ENCODE assay signal across 8 cellular contexts in the genomic region with DNA sequence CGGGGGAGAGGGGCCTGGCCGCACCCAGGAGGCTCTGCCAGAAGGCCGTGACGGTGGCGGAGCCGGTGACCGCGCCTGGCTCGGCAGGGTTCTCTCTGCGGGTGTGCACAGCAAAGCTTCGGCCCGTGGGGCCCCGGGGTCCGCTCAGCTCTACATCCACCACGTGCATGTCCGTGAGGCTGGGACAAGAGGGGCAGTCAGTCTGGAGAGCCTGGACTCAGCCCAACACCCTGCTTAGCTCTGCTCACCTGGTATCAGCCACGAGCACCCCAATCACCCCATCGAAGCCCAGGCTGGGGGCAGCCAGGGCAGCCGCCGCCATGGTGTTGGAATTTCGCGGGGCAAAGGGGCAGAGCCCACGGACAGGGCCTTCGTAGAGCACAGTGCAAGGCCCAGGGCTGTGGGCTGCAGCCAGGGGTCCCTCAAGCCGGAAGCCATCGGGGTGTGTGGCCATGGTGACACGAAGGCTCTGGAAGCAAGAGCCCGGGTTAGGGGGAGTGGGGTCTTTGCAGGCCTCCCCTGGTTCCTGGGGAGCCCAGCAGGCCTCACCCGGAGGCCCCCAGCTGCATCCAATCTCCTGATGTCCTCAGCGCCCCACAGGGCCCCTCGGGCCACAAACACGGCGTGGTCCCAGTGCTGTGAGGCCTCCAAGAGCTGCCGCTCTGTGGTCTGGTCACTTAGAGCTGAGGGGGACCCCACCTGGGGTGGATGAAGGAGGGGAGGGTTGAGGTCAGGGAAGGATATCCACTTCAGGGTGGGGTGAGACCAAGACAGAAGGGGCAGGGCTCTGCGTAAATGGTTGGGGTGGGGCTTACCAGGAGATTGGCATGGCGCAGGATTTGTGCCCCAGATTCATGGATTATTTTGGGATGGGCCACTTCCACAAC. TPM values are rescaled to one million over a fixed set of nuclear protein-coding genes. Genes with fewer than 3 reads are reported as not detected.
DNase-seq lines count a peak whose midpoint lies in the region; ATAC-seq and TF ChIP-seq lines count a peak whose summit lies in the region.
"Had no signal": no experiment of that assay in that cellular context is flagged by ENCODE, and none has a peak within 500 bp of the region (broad histone marks: within the 10 kb centered on the region; RNA-seq: fewer than 3 reads in every experiment).

No MANE protein-coding gene starts in this region.

- peak overlapping the region; percentile 78 for H3K4me3 ChIP-seq in Jurkat, Clone E6-1 (ENCODE audit: low read length)
- no peak overlapping the region for H3K4me3 ChIP-seq in prostate gland

- 85% methylated on average over 36 of the region's 36 CpGs for WGBS in prostate gland

- peak overlapping the region; percentile 77 for H3K4me3 Mint-ChIP-seq in central memory CD8-positive, alpha-beta T cell
- H3K4me3 Mint-ChIP-seq in osteocyte (ENCODE audit: unreplicated experiment): peak overlapping the region; percentile 14

- peaks cover 14% of the 10 kb centered on the region for H3K36me3 Mint-ChIP-seq in central memory CD8-positive, alpha-beta T cell (ENCODE audit: insufficient read depth)
- H3K36me3 Mint-ChIP-seq in osteocyte (ENCODE audit: unreplicated experiment): no peaks in the 10 kb centered on the region

- no peak for ATAC-seq in central memory CD8-positive, alpha-beta T cell (replicated peaks; ENCODE audit: extremely low read depth, poor library complexity, severe bottlenecking)

- no peak overlapping the region for H3K27ac ChIP-seq in prostate gland

- TF ChIP-seq POLR2A in prostate gland (IDR thresholded peaks at IDR 0.05): no peak

- H3K9me3 ChIP-seq in prostate gland: no peaks in the 10 kb centered on the region

- no peaks in the 10 kb centered on the region for H3K27me3 Mint-ChIP-seq in central memory CD8-positive, alpha-beta T cell
- no peaks in the 10 kb centered on the region for H3K27me3 Mint-ChIP-seq in osteocyte (ENCODE audit: unreplicated experiment)

- no peaks in the 10 kb centered on the region for H3K27me3 ChIP-seq in prostate gland (replicated peaks; ENCODE audit: insufficient read depth)

- intact Hi-C loops in prostate gland (cut with DNase I): no loop called here

- no peaks in the 10 kb centered on the region for H3K36me3 ChIP-seq in prostate gland

- peaks cover 36% of the 10 kb centered on the region for H3K4me1 Mint-ChIP-seq in central memory CD8-positive, alpha-beta T cell
- H3K4me1 Mint-ChIP-seq in osteocyte (ENCODE audit: unreplicated experiment): peaks cover 21% of the 10 kb centered on the region

- no peak for DNase-seq in Jurkat, Clone E6-1 (ENCODE audit: low read depth, low spot score)
- no peak for DNase-seq in central memory CD8-positive, alpha-beta T cell (ENCODE audit: low spot score in 2 of 2)
- no peak for DNase-seq in osteocyte (ENCODE audit: extremely low spot score, unreplicated experiment)
- DNase-seq in stimulated activated CD4-positive, alpha-beta T cell treated with anti-CD3 and anti-CD28 coated beads, Interleukin-12 subunit alpha, Interleukin-12 subunit beta, amount 100 ng/mL, for 4 hours: no peak
- DNase-seq in prostate gland (ENCODE audit: low spot score): no peak
- DNase-seq in NOMO-1 treated with dmso at 0.1 percent for 144 hours (lab: John Stamatoyannopoulos, UW; ENCODE audit: unreplicated experiment): no peak
- DNase-seq: foreskin melanocyte had no signal

- H3K9me3 Mint-ChIP-seq in central memory CD8-positive, alpha-beta T cell: no peaks in the 10 kb centered on the region
- no peaks in the 10 kb centered on the region for H3K9me3 Mint-ChIP-seq in osteocyte (ENCODE audit: unreplicated experiment)

- H3K4me1 ChIP-seq in prostate gland (replicated peaks): peaks cover 4% of the 10 kb centered on the region

- H3K27ac Mint-ChIP-seq in central memory CD8-positive, alpha-beta T cell (ENCODE audit: low read depth): peak overlapping the region; percentile 96
- no peak overlapping the region for H3K27ac Mint-ChIP-seq in osteocyte (ENCODE audit: unreplicated experiment)

- TF ChIP-seq CTCF in osteocyte (IDR thresholded peaks at IDR 0.05) (no peak), prostate gland (IDR thresholded peaks at IDR 0.05) (no peak)

RNA-seq across cellular contexts. Expression of a gene that starts 1.4 kb away (rescaled TPM):
- polyA plus RNA-seq in Jurkat, Clone E6-1 (2012; ENCODE audit: insufficient read depth, insufficient read length): not detected
- total RNA-seq in osteocyte (not detected in 2 replicates), prostate gland (not detected)
- total RNA-seq: activated CD8-positive, alpha-beta memory T cell treated with anti-CD3 and anti-CD28 coated beads for 36 hours had no signal

RNA-seq across cellular contexts. Expression of a gene that starts 1.4 kb away (rescaled TPM):
- 33.1 TPM for polyA plus RNA-seq in Jurkat, Clone E6-1 (2012; ENCODE audit: insufficient read depth, insufficient read length)
- total RNA-seq in osteocyte (43.7 and 46.9 TPM in 2 replicates), prostate gland (10 to 100 TPM; 29.4 to 31.7 TPM)

RNA-seq across cellular contexts. Expression of a gene that starts 35.7 kb away (rescaled TPM):
- polyA plus RNA-seq in Jurkat, Clone E6-1 (2012; ENCODE audit: insufficient read depth, insufficient read length): 1.1 TPM
- total RNA-seq in osteocyte: 1.8 and 2.0 TPM in 2 replicates
- total RNA-seq in prostate gland: 10 to 100 TPM in 1 of 2 donors, 1 to 10 TPM in 1; 5.9 to 16.8 TPM

RNA-seq across cellular contexts. Expression of a gene that starts 36.0 kb away (rescaled TPM):
- 56.6 TPM for polyA plus RNA-seq in Jurkat, Clone E6-1 (2012; ENCODE audit: insufficient read depth, insufficient read length)
- 166 and 172 TPM in 2 replicates for total RNA-seq in osteocyte
- total RNA-seq in prostate gland: 100 to 1,000 TPM; 135 to 286 TPM

RNA-seq across cellular contexts. Expression of a gene that starts 55.9 kb away (rescaled TPM):
- polyA plus RNA-seq in Jurkat, Clone E6-1 (2012; ENCODE audit: insufficient read depth, insufficient read length): 0.59 TPM
- total RNA-seq in osteocyte (0.11 and 0.52 TPM in 2 replicates), prostate gland (1 to 10 TPM; 5.6 to 7.9 TPM)
- total RNA-seq: activated CD8-positive, alpha-beta memory T cell treated with anti-CD3 and anti-CD28 coated beads for 36 hours had no signal
